In the genomic region with DNA sequence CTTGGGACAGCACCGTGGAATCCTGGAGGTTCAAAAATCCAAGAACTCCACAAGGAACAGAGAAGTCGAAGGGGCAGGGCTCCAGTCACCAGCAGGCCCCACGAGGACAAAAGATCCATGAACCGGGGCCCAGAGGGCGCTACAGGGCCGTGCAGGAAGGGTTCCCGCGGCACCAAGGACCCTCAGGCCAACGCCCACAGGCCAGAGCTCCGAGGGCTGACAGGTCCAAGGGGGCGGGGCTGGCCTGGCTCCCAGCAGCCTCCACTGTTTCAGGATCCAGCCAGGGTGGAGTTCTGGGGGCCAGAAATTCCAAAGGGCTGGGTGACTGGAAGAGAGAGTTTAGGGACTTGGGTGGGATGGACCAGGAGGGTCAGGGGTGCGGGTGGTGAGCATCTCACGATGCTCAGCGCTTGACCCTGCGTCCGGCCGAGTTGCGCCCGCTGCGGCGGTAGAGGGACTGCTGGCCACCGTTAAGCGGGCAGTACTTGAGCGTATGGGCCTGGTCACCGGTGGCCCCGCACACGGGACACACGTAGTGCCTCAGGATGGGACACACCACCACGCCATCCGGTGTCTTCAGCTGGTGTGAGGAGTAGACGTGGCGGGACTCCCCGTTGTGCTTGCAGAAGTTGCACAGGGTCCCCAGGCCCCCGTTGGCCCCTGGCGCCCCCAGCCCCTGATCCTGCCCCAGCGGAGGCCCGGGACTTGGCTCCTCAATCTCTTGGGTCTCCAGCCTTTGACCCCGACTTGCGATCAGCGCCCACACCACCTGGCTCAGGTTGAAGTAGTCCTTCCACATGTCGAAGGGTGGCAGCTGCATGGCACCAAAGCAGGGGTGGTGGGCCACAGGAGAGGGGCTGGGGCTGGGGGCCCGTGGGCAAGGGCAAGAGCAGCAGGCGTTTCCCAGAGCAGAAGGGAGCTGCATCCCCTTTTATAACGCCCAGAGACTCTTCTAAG, we compare ENCODE assay signal across 12 cellular contexts. TPM values are rescaled to one million over a fixed set of nuclear protein-coding genes. Genes with fewer than 3 reads are reported as not detected.
A peak's percentile ranks its signal among the peaks of the same experiment; 100 is the strongest.
DNase-seq lines count a peak whose midpoint lies in the region; TF ChIP-seq lines count a peak whose summit lies in the region.
"Had no signal": no experiment of that assay in that cellular context is flagged by ENCODE, and none has a peak within 500 bp of the region (broad histone marks: within the 10 kb centered on the region; RNA-seq: fewer than 3 reads in every experiment).

TSS of gene NANOS2 (minus strand) at position 905 of the 957 bp plus-strand sequence. CDS start at position 820, 85 bp downstream.

- no peaks in the 10 kb centered on the region for H3K36me3 ChIP-seq in HEK293 (ENCODE audit: control insufficient read depth in 2 of 2, insufficient read depth in 1 of 2, low read length in 2 of 2)
- H3K36me3 ChIP-seq: SJCRH30 had no signal

- H3K36me3 Mint-ChIP-seq in activated CD4-positive, alpha-beta memory T cell treated with anti-CD3 and anti-CD28 coated beads, Interleukin-2, amount 10 ng/mL, durations not matched to agents 7 days and 5 days (ENCODE audit: low read depth), result no peaks in the 10 kb centered on the region
- H3K36me3 Mint-ChIP-seq: brain had no signal

- CTCF ChIA-PET in HEK293 (lab: Yijun Ruan, JAX), result interaction anchor here (0.6 to 1.0 kb wide), 3 partner anchors 33 to 1538 kb away, joined by 3 read pairs; no protein-coding TSS in a partner anchor
- CTCF ChIA-PET in activated CD4-positive, alpha-beta memory T cell treated with anti-CD3 and anti-CD28 coated beads, Interleukin-2, amount 10 ng/mL, durations not matched to agents 7 days and 5 days (lab: Charles Lee), result interaction anchor here (2.2 kb wide), 1 partner anchor 11 kb away, joined by 9 read pairs; the partner anchor contains the start of gene MYPOP

- peaks cover 29% of the 10 kb centered on the region for H3K4me1 Mint-ChIP-seq in activated CD4-positive, alpha-beta memory T cell treated with anti-CD3 and anti-CD28 coated beads, Interleukin-2, amount 10 ng/mL, durations not matched to agents 7 days and 5 days
- H3K4me1 Mint-ChIP-seq: brain had no signal

- no peak within 1 kb of the TSS for H3K27ac ChIP-seq in HEK293 (ENCODE audit: extremely low read depth, low read depth, low read length)
- H3K27ac ChIP-seq: SJCRH30 had no signal

- DNase-seq in EH (ENCODE audit: low read depth) (peak; percentile 7), islet precursor cell (peak; percentile 81), epidermal melanocyte (ENCODE audit: insufficient read length, low spot score) (no peak), NCI-H2029 treated with DMSO at 0.1 percent for 48 hours (lab: John Stamatoyannopoulos, UW) (no peak), dedifferentiated amniotic fluid mesenchymal stem cell (ENCODE audit: extremely low spot score) (no peak)
- DNase-seq in activated CD4-positive, alpha-beta memory T cell treated with anti-CD3 and anti-CD28 coated beads, Interleukin-2, amount 10 ng/mL, durations not matched to agents 7 days and 5 days, result peak; percentile 43
- DNase-seq: foreskin melanocyte, NCI-H1436 treated with DMSO at 0.1 percent for 48 hours had no signal

- POLR2A ChIA-PET in HEK293 (lab: Yijun Ruan, JAX), result interaction anchor here (0.6 to 1.6 kb wide), 3 partner anchors 11 to 31 kb away, joined by 3 to 10 read pairs (median 6); partner anchors contain the start of genes IRF2BP1 and MYPOP
- POLR2A ChIA-PET in activated CD4-positive, alpha-beta memory T cell treated with anti-CD3 and anti-CD28 coated beads, Interleukin-2, amount 10 ng/mL, durations not matched to agents 7 days and 5 days (lab: Charles Lee), result interaction anchor here (0.6 to 2.5 kb wide), 4 partner anchors 11 to 51 kb away, joined by 3 to 12 read pairs (median 6); partner anchors contain the start of gene MYPOP

- H3K4me3 ChIP-seq in HEK293 (ENCODE audit: low read depth, low read length), result no peak within 1 kb of the TSS
- H3K4me3 ChIP-seq: SJCRH30 had no signal

- no peak within 1 kb of the TSS for H3K4me3 Mint-ChIP-seq in activated CD4-positive, alpha-beta memory T cell treated with anti-CD3 and anti-CD28 coated beads, Interleukin-2, amount 10 ng/mL, durations not matched to agents 7 days and 5 days
- H3K4me3 Mint-ChIP-seq: brain had no signal

- H3K9me3 Mint-ChIP-seq in activated CD4-positive, alpha-beta memory T cell treated with anti-CD3 and anti-CD28 coated beads, Interleukin-2, amount 10 ng/mL, durations not matched to agents 7 days and 5 days, result no peaks in the 10 kb centered on the region
- H3K9me3 Mint-ChIP-seq: brain had no signal

- TF ChIP-seq CTCF in HEK293 (tag by site-specific recombination; IDR thresholded peaks at IDR 0.05), result no peak

- no peaks in the 10 kb centered on the region for H3K9me3 ChIP-seq in HEK293 (ENCODE audit: control insufficient read depth, insufficient read depth, low read depth, low read length)
- H3K9me3 ChIP-seq: SJCRH30 had no signal

- peaks cover 19% of the 10 kb centered on the region for H3K27me3 Mint-ChIP-seq in activated CD4-positive, alpha-beta memory T cell treated with anti-CD3 and anti-CD28 coated beads, Interleukin-2, amount 10 ng/mL, durations not matched to agents 7 days and 5 days

- H3K27ac Mint-ChIP-seq in activated CD4-positive, alpha-beta memory T cell treated with anti-CD3 and anti-CD28 coated beads, Interleukin-2, amount 10 ng/mL, durations not matched to agents 7 days and 5 days, result peak within 1 kb of the TSS; percentile 42

- no peaks in the 10 kb centered on the region for H3K4me1 ChIP-seq in HEK293 (ENCODE audit: control insufficient read depth, insufficient read depth, low read length)
- H3K4me1 ChIP-seq: SJCRH30 had no signal

TF ChIP-seq in HEK293, 187 proteins besides CTCF, POLR2A, EP300 and RAD21:
- TF ChIP-seq ZNF324 (tag by site-specific recombination; IDR thresholded peaks at IDR 0.05) (no peak), ZNF768 (tag by site-specific recombination; IDR thresholded peaks at IDR 0.05) (0 out of 2 replicates have a peak, but pooled peaks have one; percentile 28), ZNF843 (tag by site-specific recombination; IDR thresholded peaks at IDR 0.05) (no peak), TSHZ1 (tag by site-specific recombination; IDR thresholded peaks at IDR 0.05; ENCODE audit: borderline replicate concordance) (no peak), HOXC10 (CRISPR knock-in tag; IDR thresholded peaks at IDR 0.05) (no peak), ZNF654 (tag by site-specific recombination; IDR thresholded peaks at IDR 0.05; ENCODE audit: low read depth) (no peak), ZNF140 (tag by site-specific recombination; IDR thresholded peaks at IDR 0.05) (no peak), ZFHX2 (tag by site-specific recombination; conservative IDR thresholded peaks at IDR 0.05) (peak; percentile 31; the same call in 1 of the 2 replicates), EGR2 (tag by site-specific recombination; IDR thresholded peaks at IDR 0.05; ENCODE audit: low read depth) (0 out of 2 replicates have a peak, but pooled peaks have one; percentile 22), ZNF777 (tag by site-specific recombination; IDR thresholded peaks at IDR 0.05; ENCODE audit: borderline replicate concordance) (no peak), ZNF510 (tag by site-specific recombination; IDR thresholded peaks at IDR 0.05; ENCODE audit: insufficient replicate concordance) (no peak), ZNF677 (tag by site-specific recombination; IDR thresholded peaks at IDR 0.05) (no peak), KLF16 (tag by site-specific recombination; IDR thresholded peaks at IDR 0.05) (no peak), ZNF266 (tag by site-specific recombination; IDR thresholded peaks at IDR 0.05; ENCODE audit: low read depth) (no peak), ZNF558 (tag by site-specific recombination; IDR thresholded peaks at IDR 0.05) (no peak), ZNF202 (tag by site-specific recombination; IDR thresholded peaks at IDR 0.05; ENCODE audit: borderline replicate concordance) (no peak)

RNA-seq across cellular contexts. Expression of gene NANOS2, which starts in this region (rescaled TPM):
- not detected for total RNA-seq in activated CD4-positive, alpha-beta memory T cell treated with anti-CD3 and anti-CD28 coated beads, Interleukin-2, amount 10 ng/mL, durations not matched to agents 7 days and 5 days
- total RNA-seq: SJCRH30, subcutaneous adipose tissue had no signal

Comparison
In these comparisons a context has a peak if more than half of its experiments do, and no peak if none do; other contexts are left out.
1. Peak in DNase-seq in activated CD4-positive, alpha-beta memory T cell treated with anti-CD3 and anti-CD28 coated beads, Interleukin-2, amount 10 ng/mL, durations not matched to agents 7 days and 5 days; RNA of the gene not detected or under 1 TPM.
2. DNase-seq: peak in EH (single experiment) and islet precursor cell (single experiment); none in epidermal melanocyte (single experiment), NCI-H2029 treated with DMSO at 0.1 percent for 48 hours (single experiment) and dedifferentiated amniotic fluid mesenchymal stem cell (single experiment).